ENCODE assay signal across 8 cellular contexts in genomic region chr3:112582242-112582874, GRCh38.
DNase-seq lines count a peak whose midpoint lies in the region; ATAC-seq and FAIRE-seq lines count a peak whose summit lies in the region.

No MANE protein-coding gene starts in this region.

- peak; percentile 95 for FAIRE-seq in GM19239 (lab: Jason Lieb, UNC)

- DNase-seq in COLO829 (ENCODE audit: low spot score) (peak; percentile 43), GM19239 (ENCODE audit: insufficient read length, low spot score) (no peak), NCI-H446 (lab: John Stamatoyannopoulos, UW) (peak; percentile 58 to 61), iris pigment epithelial cell (ENCODE audit: low read depth) (peak; percentile 82), superior temporal gyrus (ENCODE audit: extremely low spot score) (peak; percentile 67), globus pallidus (ENCODE audit: low spot score) (no peak)
- peak; percentile 28 to 38 for DNase-seq in activated T-cell treated with anti-CD3 and anti-CD28 coated beads, Interleukin-2, amount 50 U/mL, for 48 hours

- ATAC-seq in HG03097 (IDR thresholded peaks at IDR 0.05; ENCODE audit: low FRiP score, unreplicated experiment) = no peak

Comparison
In these comparisons a context has a peak if more than half of its experiments do, and no peak if none do; other contexts are left out.
1. DNase-seq: peak in COLO829 (single experiment), NCI-H446 (2 of 2), activated T-cell treated with anti-CD3 and anti-CD28 coated beads, Interleukin-2, amount 50 U/mL, for 48 hours (2 of 2), iris pigment epithelial cell (single experiment) and superior temporal gyrus (single experiment); none in GM19239 (single experiment) and globus pallidus (single experiment).